ENCODE assay signal across 1 cellular context in the genomic region with DNA sequence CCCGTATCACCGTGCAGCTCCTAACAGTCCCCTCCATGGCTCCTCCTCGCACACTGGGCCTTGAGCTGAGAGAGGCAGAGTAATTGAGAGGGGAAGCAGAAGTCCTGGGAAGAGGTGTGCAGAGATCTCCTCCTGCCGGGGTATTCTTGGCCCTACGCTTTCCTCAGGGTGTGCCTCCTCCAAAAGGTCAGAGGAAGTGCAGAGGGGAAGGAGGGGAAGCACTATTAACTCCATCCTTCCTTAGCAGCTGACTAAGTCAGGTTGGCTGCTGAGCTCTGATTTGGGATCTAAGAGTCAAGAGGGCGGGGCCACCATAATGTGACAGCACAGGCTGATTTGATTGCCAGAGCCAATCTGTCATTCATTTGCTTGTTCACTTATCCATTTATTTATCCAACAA.
TF ChIP-seq lines count a peak whose summit lies in the region.

No MANE protein-coding gene starts in this region.

TF ChIP-seq in GM23338, 12 proteins besides CTCF, POLR2A, EP300 and RAD21 (continued from another document):
- TF ChIP-seq, protein P1, sequence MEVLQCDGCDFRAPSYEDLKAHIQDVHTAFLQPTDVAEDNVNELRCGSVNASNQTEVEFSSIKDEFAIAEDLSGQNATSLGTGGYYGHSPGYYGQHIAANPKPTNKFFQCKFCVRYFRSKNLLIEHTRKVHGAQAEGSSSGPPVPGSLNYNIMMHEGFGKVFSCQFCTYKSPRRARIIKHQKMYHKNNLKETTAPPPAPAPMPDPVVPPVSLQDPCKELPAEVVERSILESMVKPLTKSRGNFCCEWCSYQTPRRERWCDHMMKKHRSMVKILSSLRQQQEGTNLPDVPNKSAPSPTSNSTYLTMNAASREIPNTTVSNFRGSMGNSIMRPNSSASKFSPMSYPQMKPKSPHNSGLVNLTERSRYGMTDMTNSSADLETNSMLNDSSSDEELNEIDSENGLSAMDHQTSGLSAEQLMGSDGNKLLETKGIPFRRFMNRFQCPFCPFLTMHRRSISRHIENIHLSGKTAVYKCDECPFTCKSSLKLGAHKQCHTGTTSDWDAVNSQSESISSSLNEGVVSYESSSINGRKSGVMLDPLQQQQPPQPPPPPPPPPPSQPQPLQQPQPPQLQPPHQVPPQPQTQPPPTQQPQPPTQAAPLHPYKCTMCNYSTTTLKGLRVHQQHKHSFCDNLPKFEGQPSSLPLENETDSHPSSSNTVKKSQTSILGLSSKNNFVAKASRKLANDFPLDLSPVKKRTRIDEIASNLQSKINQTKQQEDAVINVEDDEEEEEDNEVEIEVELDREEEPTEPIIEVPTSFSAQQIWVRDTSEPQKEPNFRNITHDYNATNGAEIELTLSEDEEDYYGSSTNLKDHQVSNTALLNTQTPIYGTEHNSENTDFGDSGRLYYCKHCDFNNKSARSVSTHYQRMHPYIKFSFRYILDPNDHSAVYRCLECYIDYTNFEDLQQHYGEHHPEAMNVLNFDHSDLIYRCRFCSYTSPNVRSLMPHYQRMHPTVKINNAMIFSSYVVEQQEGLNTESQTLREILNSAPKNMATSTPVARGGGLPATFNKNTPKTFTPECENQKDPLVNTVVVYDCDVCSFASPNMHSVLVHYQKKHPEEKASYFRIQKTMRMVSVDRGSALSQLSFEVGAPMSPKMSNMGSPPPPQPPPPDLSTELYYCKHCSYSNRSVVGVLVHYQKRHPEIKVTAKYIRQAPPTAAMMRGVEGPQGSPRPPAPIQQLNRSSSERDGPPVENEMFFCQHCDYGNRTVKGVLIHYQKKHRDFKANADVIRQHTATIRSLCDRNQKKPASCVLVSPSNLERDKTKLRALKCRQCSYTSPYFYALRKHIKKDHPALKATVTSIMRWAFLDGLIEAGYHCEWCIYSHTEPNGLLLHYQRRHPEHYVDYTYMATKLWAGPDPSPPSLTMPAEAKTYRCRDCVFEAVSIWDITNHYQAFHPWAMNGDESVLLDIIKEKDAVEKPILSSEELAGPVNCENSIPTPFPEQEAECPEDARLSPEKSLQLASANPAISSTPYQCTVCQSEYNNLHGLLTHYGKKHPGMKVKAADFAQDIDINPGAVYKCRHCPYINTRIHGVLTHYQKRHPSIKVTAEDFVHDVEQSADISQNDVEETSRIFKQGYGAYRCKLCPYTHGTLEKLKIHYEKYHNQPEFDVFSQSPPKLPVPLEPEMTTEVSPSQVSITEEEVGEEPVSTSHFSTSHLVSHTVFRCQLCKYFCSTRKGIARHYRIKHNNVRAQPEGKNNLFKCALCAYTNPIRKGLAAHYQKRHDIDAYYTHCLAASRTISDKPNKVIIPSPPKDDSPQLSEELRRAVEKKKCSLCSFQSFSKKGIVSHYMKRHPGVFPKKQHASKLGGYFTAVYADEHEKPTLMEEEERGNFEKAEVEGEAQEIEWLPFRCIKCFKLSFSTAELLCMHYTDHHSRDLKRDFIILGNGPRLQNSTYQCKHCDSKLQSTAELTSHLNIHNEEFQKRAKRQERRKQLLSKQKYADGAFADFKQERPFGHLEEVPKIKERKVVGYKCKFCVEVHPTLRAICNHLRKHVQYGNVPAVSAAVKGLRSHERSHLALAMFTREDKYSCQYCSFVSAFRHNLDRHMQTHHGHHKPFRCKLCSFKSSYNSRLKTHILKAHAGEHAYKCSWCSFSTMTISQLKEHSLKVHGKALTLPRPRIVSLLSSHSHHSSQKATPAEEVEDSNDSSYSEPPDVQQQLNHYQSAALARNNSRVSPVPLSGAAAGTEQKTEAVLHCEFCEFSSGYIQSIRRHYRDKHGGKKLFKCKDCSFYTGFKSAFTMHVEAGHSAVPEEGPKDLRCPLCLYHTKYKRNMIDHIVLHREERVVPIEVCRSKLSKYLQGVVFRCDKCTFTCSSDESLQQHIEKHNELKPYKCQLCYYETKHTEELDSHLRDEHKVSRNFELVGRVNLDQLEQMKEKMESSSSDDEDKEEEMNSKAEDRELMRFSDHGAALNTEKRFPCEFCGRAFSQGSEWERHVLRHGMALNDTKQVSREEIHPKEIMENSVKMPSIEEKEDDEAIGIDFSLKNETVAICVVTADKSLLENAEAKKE (CRISPR knock-in tag; IDR thresholded peaks at IDR 0.05), result no peak
- TF ChIP-seq ZNF114 (CRISPR knock-in tag; IDR thresholded peaks at IDR 0.05), result no peak
- TF ChIP-seq, protein P2, sequence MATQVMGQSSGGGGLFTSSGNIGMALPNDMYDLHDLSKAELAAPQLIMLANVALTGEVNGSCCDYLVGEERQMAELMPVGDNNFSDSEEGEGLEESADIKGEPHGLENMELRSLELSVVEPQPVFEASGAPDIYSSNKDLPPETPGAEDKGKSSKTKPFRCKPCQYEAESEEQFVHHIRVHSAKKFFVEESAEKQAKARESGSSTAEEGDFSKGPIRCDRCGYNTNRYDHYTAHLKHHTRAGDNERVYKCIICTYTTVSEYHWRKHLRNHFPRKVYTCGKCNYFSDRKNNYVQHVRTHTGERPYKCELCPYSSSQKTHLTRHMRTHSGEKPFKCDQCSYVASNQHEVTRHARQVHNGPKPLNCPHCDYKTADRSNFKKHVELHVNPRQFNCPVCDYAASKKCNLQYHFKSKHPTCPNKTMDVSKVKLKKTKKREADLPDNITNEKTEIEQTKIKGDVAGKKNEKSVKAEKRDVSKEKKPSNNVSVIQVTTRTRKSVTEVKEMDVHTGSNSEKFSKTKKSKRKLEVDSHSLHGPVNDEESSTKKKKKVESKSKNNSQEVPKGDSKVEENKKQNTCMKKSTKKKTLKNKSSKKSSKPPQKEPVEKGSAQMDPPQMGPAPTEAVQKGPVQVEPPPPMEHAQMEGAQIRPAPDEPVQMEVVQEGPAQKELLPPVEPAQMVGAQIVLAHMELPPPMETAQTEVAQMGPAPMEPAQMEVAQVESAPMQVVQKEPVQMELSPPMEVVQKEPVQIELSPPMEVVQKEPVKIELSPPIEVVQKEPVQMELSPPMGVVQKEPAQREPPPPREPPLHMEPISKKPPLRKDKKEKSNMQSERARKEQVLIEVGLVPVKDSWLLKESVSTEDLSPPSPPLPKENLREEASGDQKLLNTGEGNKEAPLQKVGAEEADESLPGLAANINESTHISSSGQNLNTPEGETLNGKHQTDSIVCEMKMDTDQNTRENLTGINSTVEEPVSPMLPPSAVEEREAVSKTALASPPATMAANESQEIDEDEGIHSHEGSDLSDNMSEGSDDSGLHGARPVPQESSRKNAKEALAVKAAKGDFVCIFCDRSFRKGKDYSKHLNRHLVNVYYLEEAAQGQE (IDR thresholded peaks at IDR 0.05; ENCODE audit: unreplicated experiment), result no peak
- no peak for TF ChIP-seq JUNB (IDR thresholded peaks at IDR 0.05; ENCODE audit: unreplicated experiment)
